ENCODE assay signal across 8 cellular contexts in genomic region chr1:27603962-27604578, GRCh38. TPM values are rescaled to one million over a fixed set of nuclear protein-coding genes. Genes with fewer than 3 reads are reported as not detected.
DNase-seq lines count a peak whose midpoint lies in the region; TF ChIP-seq lines count a peak whose summit lies in the region.

Gene AHDC1, minus strand, starts transcription at chr1:27604144. Its CDS starts 52,029 bp downstream, at chr1:27552115.

- CTCF ChIA-PET in A673 (lab: Charles Lee) = interaction anchor here (0.6 to 1.6 kb wide), 10 partner anchors 47 to 1133 kb away, joined by 3 to 16 read pairs (median 5); partner anchors contain the start of gene YTHDF2
- CTCF ChIA-PET in activated CD8-positive, alpha-beta memory T cell treated with anti-CD3 and anti-CD28 coated beads for 36 hours (lab: Charles Lee) = interaction anchor here (0.6 to 8.7 kb wide), 16 partner anchors 9 to 303 kb away, joined by 3 to 62 read pairs (median 4); partner anchors contain the start of gene IFI6

- in situ Hi-C loops in GM18951 (cut with MboI; ENCODE audit: low sequenced_read_pairs, unreplicated experiment) = no loop called here

- no peaks in the 10 kb centered on the region for H3K36me3 ChIP-seq in A673 (ENCODE audit: insufficient read depth, low read length, poor library complexity, severe bottlenecking)

- no peak for TF ChIP-seq CTCF in A673 (conservative IDR thresholded peaks at IDR 0.05; ENCODE audit: low read depth, low read length)

- no TSS peak for BruUV-seq in A673 (replicated peaks; lab: Mats Ljungman, UMichigan)

- peak within 1 kb of the TSS; percentile 87 for H3K27ac ChIP-seq in A673 (ENCODE audit: low read depth, low read length, poor library complexity, severe bottlenecking)

- H3K4me1 ChIP-seq in A673 (ENCODE audit: insufficient read depth, low read length, poor library complexity, severe bottlenecking) = peaks cover 48% of the 10 kb centered on the region

- H3K27me3 ChIP-seq in A673 (replicated peaks; ENCODE audit: insufficient read depth, low read depth, low read length, poor library complexity) = no peaks in the 10 kb centered on the region

- peak within 1 kb of the TSS; percentile 87 for H3K4me3 ChIP-seq in A673 (ENCODE audit: low read depth, low read length, poor library complexity, severe bottlenecking)

- H3K9me3 ChIP-seq in A673 (ENCODE audit: low read depth, low read length, poor library complexity, severe bottlenecking) = no peaks in the 10 kb centered on the region

- TF ChIP-seq POLR2A in GM18951 (IDR thresholded peaks at IDR 0.05; ENCODE audit: extremely low read depth, insufficient read depth, insufficient read length) = peak; percentile 76

- DNase-seq in A673 (ENCODE audit: low spot score) (peak; percentile 96), HPDE6-E6E7 (ENCODE audit: extremely low spot score) (peak; percentile 79), NOMO-1 treated with DMSO at 0.1 percent for 48 hours (lab: John Stamatoyannopoulos, UW; ENCODE audit: unreplicated experiment) (peak; percentile 75), medulla oblongata (ENCODE audit: extremely low spot score) (peak; percentile 88)
- DNase-seq in effector CD8-positive, alpha-beta T cell (lab: John Stamatoyannopoulos, UW) = peak; percentile 86
- DNase-seq in stimulated activated CD4-positive, alpha-beta T cell treated with anti-CD3 and anti-CD28 coated beads, TNF-alpha, amount 100 ng/mL, for 24 hours (ENCODE audit: low read depth in 3 of 3) = peak; percentile 78 to 90 (median 79)

- intact Hi-C loops in A673 (cut with micrococcal nuclease; ENCODE audit: unreplicated experiment) = no loop called here

- POLR2A ChIA-PET in A673 (lab: Charles Lee; ENCODE audit: low non-redundant PET) = interaction anchor here (0.6 to 0.7 kb wide), 3 partner anchors 34 to 271 kb away, joined by 4 to 20 read pairs (median 5); no protein-coding TSS in a partner anchor
- POLR2A ChIA-PET in activated CD8-positive, alpha-beta memory T cell treated with anti-CD3 and anti-CD28 coated beads for 36 hours (lab: Charles Lee) = interaction anchor here (0.6 to 1.8 kb wide), 6 partner anchors 37 to 114 kb away, joined by 3 to 7 read pairs (median 3); no protein-coding TSS in a partner anchor

RNA-seq across cellular contexts. Expression of gene AHDC1, which starts in this region (rescaled TPM):
- total RNA-seq in A673 (2021) = 33.2 and 34.2 TPM in 2 replicates
- total RNA-seq in activated CD8-positive, alpha-beta memory T cell treated with anti-CD3 and anti-CD28 coated beads for 36 hours = 10 to 100 TPM; 11.2 to 13.2 TPM

Comparison
In these comparisons a context has a peak if more than half of its experiments do, and no peak if none do; other contexts are left out.
1. Peak in every context shown above with its lines: DNase-seq, H3K4me3 ChIP-seq and H3K27ac ChIP-seq.